Comparison of ENCODE assay signal across 8 cellular contexts in the genomic region with DNA sequence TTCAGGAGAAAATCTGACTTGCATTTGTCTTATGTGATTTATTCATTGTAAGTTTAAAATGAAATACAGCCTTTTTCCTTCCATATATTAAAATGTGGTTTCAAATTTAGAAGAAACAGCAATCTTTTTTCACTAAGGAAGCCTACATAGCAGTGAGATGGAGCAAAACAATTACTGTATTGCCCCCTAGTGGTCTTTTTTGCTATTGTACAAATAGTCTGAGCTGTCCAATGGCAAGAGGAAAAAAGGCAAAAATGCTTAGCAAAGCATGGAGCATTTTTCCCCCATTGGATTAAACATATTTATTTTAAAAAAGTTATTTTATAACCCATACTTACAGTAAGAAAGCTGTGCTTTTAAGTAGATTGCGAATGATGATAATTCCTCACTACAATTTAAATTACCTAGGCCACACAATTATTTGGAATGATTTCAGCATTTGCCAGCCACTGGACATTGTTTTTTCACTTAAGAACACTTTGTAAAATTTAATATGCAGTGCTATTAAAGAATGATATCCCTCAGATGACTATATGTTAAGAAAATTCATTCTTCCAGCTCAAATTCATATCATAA.
DNase-seq lines count a peak whose midpoint lies in the region; ATAC-seq, FAIRE-seq and TF ChIP-seq lines count a peak whose summit lies in the region.

No MANE protein-coding gene starts in this region.

- dilution Hi-C loops in keratinocyte (cut with MboI; ENCODE audit: extremely low pct_ligation_motif_present, low sequenced_read_pairs): no loop called here

- TF ChIP-seq CTCF in brain microvascular endothelial cell (IDR thresholded peaks at IDR 0.05; ENCODE audit: low read depth, low read length, missing control alignments) (peak; percentile 59), keratinocyte (optimal IDR thresholded peaks at IDR 0.05 in 1 of 3, IDR thresholded peaks at IDR 0.05 in 1 of 3, conservative IDR thresholded peaks at IDR 0.05 in 1 of 3; ENCODE audit: extremely low read depth in 1 of 3, insufficient read depth in 2 of 3, low read length in 3 of 3) (peak in 2 of 3 experiments; percentile 56 to 62), tibial artery (IDR thresholded peaks at IDR 0.05) (peak; percentile 75 to 84)

- no peaks in the 10 kb centered on the region for H3K9me1 ChIP-seq in keratinocyte (ENCODE audit: control insufficient read depth, extremely low read depth, insufficient read depth, low read length)

- intact Hi-C loops in tibial artery (cut with DNase I; ENCODE audit: low total_unique reads): no loop called here

- peak overlapping the region; percentile 38 for H2AFZ ChIP-seq in keratinocyte (ENCODE audit: control insufficient read depth, low read length)

- H3K4me3 ChIP-seq in brain microvascular endothelial cell (ENCODE audit: low read depth, low read length) (no peak overlapping the region), keratinocyte (ENCODE audit: control insufficient read depth in 2 of 3, extremely low read depth in 1 of 3, insufficient read depth in 2 of 3, low read depth in 1 of 3, low read length in 3 of 3) (no peak overlapping the region), tibial artery (no peak overlapping the region)

- peak; percentile 85 for ATAC-seq in GM21360 (IDR thresholded peaks at IDR 0.05; ENCODE audit: unreplicated experiment)
- peak; percentile 84 for ATAC-seq in HG03469 (IDR thresholded peaks at IDR 0.05; ENCODE audit: unreplicated experiment)

- H3K27ac ChIP-seq in brain microvascular endothelial cell (no peak overlapping the region), keratinocyte (ENCODE audit: control insufficient read depth, insufficient read depth, low read length) (no peak overlapping the region), tibial artery (no peak overlapping the region)

- H3K9me3 ChIP-seq in keratinocyte (ENCODE audit: control insufficient read depth, low read depth, low read length) (no peaks in the 10 kb centered on the region), tibial artery (no peaks in the 10 kb centered on the region)

- H3K4me2 ChIP-seq in keratinocyte (ENCODE audit: control insufficient read depth, extremely low read depth, insufficient read depth, low read depth, low read length): no peak overlapping the region

- in situ Hi-C loops in brain microvascular endothelial cell (cut with HindIII; ENCODE audit: low pct_ligation_motif_present, low sequenced_read_pairs): no loop called here

- no peaks in the 10 kb centered on the region for H3K79me2 ChIP-seq in keratinocyte (ENCODE audit: control insufficient read depth, insufficient read depth, low read length)

- H3K4me1 ChIP-seq in keratinocyte (ENCODE audit: control insufficient read depth, extremely low read depth, insufficient read depth, low read length) (peaks cover 4% of the 10 kb centered on the region), tibial artery (peaks cover 0 to 11% (median 2%) of the 10 kb centered on the region in 4 donors)

- no peak overlapping the region for H3K9ac ChIP-seq in keratinocyte (ENCODE audit: control insufficient read depth, extremely low read depth, insufficient read depth, low read length)

- no peaks in the 10 kb centered on the region for H4K20me1 ChIP-seq in keratinocyte (ENCODE audit: control insufficient read depth, extremely low read depth, insufficient read depth, low read length)

- peak; percentile 41 for FAIRE-seq in keratinocyte (lab: Jason Lieb, UNC)

- H3K36me3 ChIP-seq in brain microvascular endothelial cell (replicated peaks): no peaks in the 10 kb centered on the region
- H3K36me3 ChIP-seq in keratinocyte (ENCODE audit: control insufficient read depth in 2 of 2, extremely low read depth in 1 of 2, insufficient read depth in 2 of 2, low read length in 2 of 2): no peaks in the 10 kb centered on the region
- peaks cover 0 to 8% (median 7%) of the 10 kb centered on the region in 3 donors for H3K36me3 ChIP-seq in tibial artery

- H3K27me3 ChIP-seq in brain microvascular endothelial cell (replicated peaks): no peaks in the 10 kb centered on the region
- no peaks in the 10 kb centered on the region for H3K27me3 ChIP-seq in keratinocyte (ENCODE audit: control insufficient read depth, extremely low read depth, insufficient read depth, low read length)
- H3K27me3 ChIP-seq in tibial artery: no peaks in the 10 kb centered on the region

- peak; percentile 24 for DNase-seq in GDM1 (lab: John Stamatoyannopoulos, UW)
- peak; percentile 75 for DNase-seq in NCI-H69 (lab: John Stamatoyannopoulos, UW)
- peak; percentile 44 for DNase-seq in brain microvascular endothelial cell
- DNase-seq in keratinocyte (ENCODE audit: low read depth, low spot score): no peak
- DNase-seq in tibial artery: no peak
- no peak for DNase-seq in stimulated activated naive CD4-positive, alpha-beta T cell treated with Interleukin-2 at 50 U/mL for 16 hours (lab: John Stamatoyannopoulos, UW)

Comparison
In these comparisons a context has a peak if more than half of its experiments do, and no peak if none do; other contexts are left out.
1. DNase-seq: peak in GDM1 (single experiment), NCI-H69 (single experiment) and brain microvascular endothelial cell (single experiment); none in keratinocyte (single experiment), tibial artery (0 of 2) and stimulated activated naive CD4-positive, alpha-beta T cell treated with Interleukin-2 at 50 U/mL for 16 hours (single experiment).
2. Peak in every context shown above with its lines, with median percentiles within 50 percentile points of each other: CTCF ChIP-seq.